In genomic region chr17:78979780-78980623, GRCh38 we compare ENCODE assay signal across 1 cellular context.
TF ChIP-seq lines count a peak whose summit lies in the region.

Gene LGALS3BP, minus strand, starts transcription at chr17:78979923. Its CDS starts 2,732 bp downstream, at chr17:78977191.

TF ChIP-seq in GM23338, 12 proteins besides CTCF, POLR2A, EP300 and RAD21 (continued from another document):
- TF ChIP-seq ZNF462 (CRISPR knock-in tag; IDR thresholded peaks at IDR 0.05) (no peak), ZNF331 (CRISPR knock-in tag; IDR thresholded peaks at IDR 0.05; ENCODE audit: low read depth) (no peak), NANOG (IDR thresholded peaks at IDR 0.05; ENCODE audit: borderline replicate concordance) (no peak)
- TF ChIP-seq, protein P1, sequence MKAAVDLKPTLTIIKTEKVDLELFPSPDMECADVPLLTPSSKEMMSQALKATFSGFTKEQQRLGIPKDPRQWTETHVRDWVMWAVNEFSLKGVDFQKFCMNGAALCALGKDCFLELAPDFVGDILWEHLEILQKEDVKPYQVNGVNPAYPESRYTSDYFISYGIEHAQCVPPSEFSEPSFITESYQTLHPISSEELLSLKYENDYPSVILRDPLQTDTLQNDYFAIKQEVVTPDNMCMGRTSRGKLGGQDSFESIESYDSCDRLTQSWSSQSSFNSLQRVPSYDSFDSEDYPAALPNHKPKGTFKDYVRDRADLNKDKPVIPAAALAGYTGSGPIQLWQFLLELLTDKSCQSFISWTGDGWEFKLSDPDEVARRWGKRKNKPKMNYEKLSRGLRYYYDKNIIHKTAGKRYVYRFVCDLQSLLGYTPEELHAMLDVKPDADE (IDR thresholded peaks at IDR 0.05), result no peak
